Comparison of ENCODE assay signal across 8 cellular contexts in the genomic region with DNA sequence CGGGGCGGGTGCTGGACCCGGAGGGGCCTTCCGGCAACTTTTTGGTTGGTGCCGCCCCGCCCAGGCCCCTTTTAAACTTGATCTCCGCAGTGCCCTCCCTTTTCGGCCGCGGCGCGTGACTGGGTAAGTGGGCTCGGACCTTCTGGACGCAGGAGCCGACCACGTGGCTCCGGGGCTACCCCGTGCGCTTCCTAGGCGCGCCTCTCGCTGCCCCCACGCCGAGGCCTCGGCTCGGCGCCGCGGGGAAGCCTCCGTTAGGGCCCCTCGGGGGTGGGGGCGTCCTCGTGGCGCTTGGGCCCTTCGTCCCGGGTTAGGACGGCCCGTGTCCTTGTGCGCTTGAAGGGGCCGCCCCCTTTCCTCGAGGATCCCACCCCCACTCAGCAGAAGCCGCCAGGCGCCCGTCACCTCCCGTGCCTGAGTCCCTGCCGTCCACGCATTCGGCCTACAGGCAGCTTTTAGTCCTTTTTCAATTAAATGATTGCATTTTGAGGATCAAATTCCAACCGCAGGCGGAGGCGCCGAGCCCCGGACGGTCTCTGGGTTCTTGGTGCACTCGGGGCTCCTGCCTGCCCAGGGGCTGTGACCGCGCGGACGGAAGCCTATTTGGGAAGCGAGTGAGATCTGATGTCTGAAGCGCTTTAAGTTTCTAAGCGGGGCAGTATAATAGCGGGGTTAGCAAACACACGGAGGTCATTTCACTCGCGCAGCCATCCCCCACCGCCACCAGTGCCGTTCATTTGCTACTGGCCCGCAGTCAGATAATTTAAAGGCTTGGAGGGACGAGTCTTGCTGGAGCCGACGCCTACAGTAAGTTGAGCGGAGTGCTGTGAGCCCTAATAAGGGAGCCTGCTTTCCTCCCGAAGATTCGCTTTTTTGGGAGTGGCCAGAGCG. TPM values are rescaled to one million over a fixed set of nuclear protein-coding genes. Genes with fewer than 3 reads are reported as not detected.
DNase-seq lines count a peak whose midpoint lies in the region; ATAC-seq and TF ChIP-seq lines count a peak whose summit lies in the region.

No MANE protein-coding gene starts in this region.

- peak overlapping the region; percentile 62 for H3K4me3 ChIP-seq in kidney epithelial cell (ENCODE audit: low read depth, low read length)

- peak; percentile 90 for ATAC-seq in HG02642 (IDR thresholded peaks at IDR 0.05; ENCODE audit: poor library complexity, unreplicated experiment)

- no peaks in the 10 kb centered on the region for H3K36me3 ChIP-seq in kidney epithelial cell (ENCODE audit: control insufficient read depth, insufficient read depth, low read length)

- H3K27me3 ChIP-seq in kidney epithelial cell (ENCODE audit: control insufficient read depth, insufficient read depth, low read length), result no peaks in the 10 kb centered on the region

- peak; percentile 21 to 80 (median 76) for DNase-seq in NCI-H1417 (lab: John Stamatoyannopoulos, UW)
- no peak for DNase-seq in NCI-H1417 treated with DMSO at 0.1 percent for 48 hours (lab: John Stamatoyannopoulos, UW)
- DNase-seq in NCI-H1105 treated with DMSO at 0.1 percent for 48 hours (lab: John Stamatoyannopoulos, UW), result peak; percentile 58
- peak in 41 of 61 donors; percentile 10 to 77 (median 38) for DNase-seq in caudate nucleus (lab: John Stamatoyannopoulos, UW)
- no peak for DNase-seq in kidney epithelial cell (ENCODE audit: low read depth)
- peak; percentile 49 to 69 for DNase-seq in stimulated activated CD4-positive, alpha-beta T cell treated with anti-CD3 and anti-CD28 coated beads, Interleukin-1b, Interleukin-23, amount 100 ng/mL, for 1 hour (ENCODE audit: low read depth in 2 of 2)

- TF ChIP-seq CTCF in VCaP (conservative IDR thresholded peaks at IDR 0.05) (peak; percentile 37), kidney epithelial cell (IDR thresholded peaks at IDR 0.05; ENCODE audit: insufficient read depth, low read length, poor library complexity, severe bottlenecking) (no peak)

- peak overlapping the region; percentile 89 for H3K27ac ChIP-seq in VCaP
- peak overlapping the region; percentile 52 for H3K27ac ChIP-seq in caudate nucleus (ENCODE audit: low read depth, low read length)

RNA-seq across cellular contexts. Expression of gene TOMM7, which starts 31.8 kb away (rescaled TPM):
- 85.4 and 90.5 TPM in 2 replicates for total RNA-seq in kidney epithelial cell

Comparison
In these comparisons a context has a peak if more than half of its experiments do, and no peak if none do; other contexts are left out.
1. DNase-seq: peak in NCI-H1417 (3 of 3), NCI-H1105 treated with DMSO at 0.1 percent for 48 hours (single experiment), caudate nucleus (41 of 61) and stimulated activated CD4-positive, alpha-beta T cell treated with anti-CD3 and anti-CD28 coated beads, Interleukin-1b, Interleukin-23, amount 100 ng/mL, for 1 hour (2 of 2); none in NCI-H1417 treated with DMSO at 0.1 percent for 48 hours (single experiment) and kidney epithelial cell (single experiment).